Comparison of ENCODE assay signal across 8 cellular contexts in the genomic region with DNA sequence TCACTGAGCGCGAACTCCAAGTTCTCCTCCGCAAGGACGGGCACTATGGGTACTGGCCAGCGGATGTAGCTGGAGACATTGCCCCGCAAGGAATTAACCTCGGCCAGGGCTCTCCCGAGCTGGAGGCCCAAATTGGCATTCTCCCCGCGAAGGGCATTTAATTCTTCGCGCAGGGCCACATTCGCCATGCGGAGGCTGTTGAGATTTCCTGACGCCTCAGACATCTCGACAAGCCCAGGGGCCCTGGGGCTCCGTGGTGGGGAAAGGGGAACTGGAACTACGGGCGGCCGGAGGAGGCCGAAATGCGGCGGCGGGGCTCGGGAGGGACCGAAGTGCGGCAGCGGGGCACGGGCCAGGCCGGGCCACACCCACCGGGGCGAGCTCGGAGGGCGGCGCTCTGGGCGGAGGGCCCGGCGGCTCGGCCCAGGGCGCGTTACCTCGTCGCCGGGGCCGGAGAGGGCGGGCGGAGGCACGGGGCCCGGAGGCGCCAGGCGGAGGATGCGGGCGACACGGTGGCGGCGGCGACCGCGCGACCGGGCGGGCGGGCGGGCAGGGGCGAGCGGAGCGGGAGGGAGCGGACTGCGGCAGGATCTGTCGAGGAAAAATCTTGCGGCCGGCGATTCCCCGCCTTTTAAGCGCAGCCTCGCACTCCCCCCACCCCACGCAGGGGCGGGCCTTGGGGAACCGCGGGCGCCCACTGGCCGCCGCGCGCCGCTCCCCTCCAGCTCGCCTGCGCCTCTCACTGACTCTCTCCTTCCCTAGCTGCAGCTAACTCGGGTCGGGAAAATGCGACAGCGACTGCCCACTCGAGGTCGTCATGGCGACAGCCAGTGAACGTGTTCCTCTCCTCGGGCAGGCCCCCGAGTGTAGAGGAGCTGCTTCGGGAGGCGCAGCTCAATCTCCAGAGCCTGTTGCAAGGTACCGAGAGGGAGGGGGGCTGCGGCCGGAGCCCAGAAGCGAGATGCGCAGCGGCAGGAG. TPM values are rescaled to one million over a fixed set of nuclear protein-coding genes. Genes with fewer than 3 reads are reported as not detected.
DNase-seq lines count a peak whose midpoint lies in the region; ATAC-seq and TF ChIP-seq lines count a peak whose summit lies in the region.

RTL5 (minus strand) TSS at position 599 of the 978 bp plus-strand sequence.

- peaks cover 0 to 26% (median 0%) of the 10 kb centered on the region in 11 experiments; a peak in 3 of 22 replicates for H3K36me3 ChIP-seq in BLaER1 treated with 17β-estradiol and CSF1 and Interleukin-3, amounts not matched to agents 10 nM and 100 nM
- H3K36me3 ChIP-seq in SJSA1 (no peaks in the 10 kb centered on the region), thoracic aorta (no peaks in the 10 kb centered on the region)

- ATAC-seq in GM19468 (IDR thresholded peaks at IDR 0.05; ENCODE audit: extremely low read depth, unreplicated experiment), result peak; percentile 17
- ATAC-seq in activated naive CD8-positive, alpha-beta T cell treated with anti-CD3 and anti-CD28 coated beads, Interleukin-2, amount 10 ng/mL, durations not matched to agents 7 days and 5 days (ENCODE audit: low read depth), result peak; percentile 66
- ATAC-seq in thoracic aorta (ENCODE audit: insufficient number of reproducible peaks, low FRiP score, low read depth), result peak; percentile 72

- H3K9me3 Mint-ChIP-seq in activated naive CD8-positive, alpha-beta T cell treated with anti-CD3 and anti-CD28 coated beads, Interleukin-2, amount 10 ng/mL, durations not matched to agents 7 days and 5 days, result no peaks in the 10 kb centered on the region
- peaks cover 3% of the 10 kb centered on the region for H3K9me3 Mint-ChIP-seq in glutamatergic neuron (ENCODE audit: unreplicated experiment)

- TF ChIP-seq CTCF in glutamatergic neuron (IDR thresholded peaks at IDR 0.05; ENCODE audit: partially characterized antibody, unreplicated experiment) (no peak), thoracic aorta (IDR thresholded peaks at IDR 0.05) (no peak)

- no peak within 1 kb of the TSS for H3K27ac Mint-ChIP-seq in activated naive CD8-positive, alpha-beta T cell treated with anti-CD3 and anti-CD28 coated beads, Interleukin-2, amount 10 ng/mL, durations not matched to agents 7 days and 5 days
- H3K27ac Mint-ChIP-seq in glutamatergic neuron (ENCODE audit: unreplicated experiment), result peak within 1 kb of the TSS; percentile 78

- H3K36me3 Mint-ChIP-seq in activated naive CD8-positive, alpha-beta T cell treated with anti-CD3 and anti-CD28 coated beads, Interleukin-2, amount 10 ng/mL, durations not matched to agents 7 days and 5 days, result no peaks in the 10 kb centered on the region
- H3K36me3 Mint-ChIP-seq in glutamatergic neuron (ENCODE audit: unreplicated experiment), result peaks cover 16% of the 10 kb centered on the region

- H3K27ac ChIP-seq in BLaER1 treated with 17β-estradiol and CSF1 and Interleukin-3, amounts not matched to agents 10 nM and 100 nM, result peak within 1 kb of the TSS in 6 of 11 experiments; percentile 15 to 68 (median 62); a peak in 10 of 22 replicates
- H3K27ac ChIP-seq in SJSA1 (no peak within 1 kb of the TSS), thoracic aorta (peak within 1 kb of the TSS; percentile 50 to 65)

- H4K20me1 ChIP-seq in BLaER1 treated with 17β-estradiol and CSF1 and Interleukin-3, amounts not matched to agents 10 nM and 100 nM, result peaks cover 0 to 65% (median 0%) of the 10 kb centered on the region in 11 experiments; a peak in 10 of 22 replicates

- DNase-seq in LHCN-M2 (ENCODE audit: low read depth), result peak; percentile 86
- peak; percentile 79 to 87 for DNase-seq in SJSA1 (ENCODE audit: low read depth in 1 of 2, low spot score in 2 of 2)
- DNase-seq in activated naive CD8-positive, alpha-beta T cell treated with anti-CD3 and anti-CD28 coated beads, Interleukin-2, amount 10 ng/mL, durations not matched to agents 7 days and 5 days, result no peak
- DNase-seq in glutamatergic neuron, result peak; percentile 80
- DNase-seq in occipital lobe (lab: John Stamatoyannopoulos, UW), result peak; percentile 88
- peak; percentile 67 for DNase-seq in thoracic aorta (ENCODE audit: low spot score)

- POLR2A ChIA-PET in activated naive CD8-positive, alpha-beta T cell treated with anti-CD3 and anti-CD28 coated beads, Interleukin-2, amount 10 ng/mL, durations not matched to agents 7 days and 5 days (lab: Charles Lee), result no interaction called here

- peaks cover 1% of the 10 kb centered on the region for H3K4me1 Mint-ChIP-seq in activated naive CD8-positive, alpha-beta T cell treated with anti-CD3 and anti-CD28 coated beads, Interleukin-2, amount 10 ng/mL, durations not matched to agents 7 days and 5 days
- peaks cover 5% of the 10 kb centered on the region for H3K4me1 Mint-ChIP-seq in glutamatergic neuron (ENCODE audit: low read depth, unreplicated experiment)

- peak within 1 kb of the TSS in 9 of 11 experiments; percentile 33 to 75 (median 57); a peak in 15 of 22 replicates for H3K9ac ChIP-seq in BLaER1 treated with 17β-estradiol and CSF1 and Interleukin-3, amounts not matched to agents 10 nM and 100 nM

- peak within 1 kb of the TSS; percentile 40 to 63 (median 50) for H3K4me3 ChIP-seq in BLaER1 treated with 17β-estradiol and CSF1 and Interleukin-3, amounts not matched to agents 10 nM and 100 nM
- H3K4me3 ChIP-seq in SJSA1 (peak within 1 kb of the TSS; percentile 43), thoracic aorta (peak within 1 kb of the TSS; percentile 78)

- H3K9me3 ChIP-seq in BLaER1 treated with 17β-estradiol and CSF1 and Interleukin-3, amounts not matched to agents 10 nM and 100 nM (replicated peaks in 1 of 11), result peaks cover 0 to 14% (median 0%) of the 10 kb centered on the region in 11 experiments; a peak in 3 of 22 replicates
- H3K9me3 ChIP-seq in SJSA1 (replicated peaks) (no peaks in the 10 kb centered on the region), thoracic aorta (no peaks in the 10 kb centered on the region)

- peaks cover 58% of the 10 kb centered on the region for H3K27me3 Mint-ChIP-seq in activated naive CD8-positive, alpha-beta T cell treated with anti-CD3 and anti-CD28 coated beads, Interleukin-2, amount 10 ng/mL, durations not matched to agents 7 days and 5 days
- H3K27me3 Mint-ChIP-seq in glutamatergic neuron (ENCODE audit: unreplicated experiment), result peaks cover 6% of the 10 kb centered on the region

- H3K27me3 ChIP-seq in BLaER1 treated with 17β-estradiol and CSF1 and Interleukin-3, amounts not matched to agents 10 nM and 100 nM, result peaks cover 53 to 95% (median 78%) of the 10 kb centered on the region in 11 experiments
- no peaks in the 10 kb centered on the region for H3K27me3 ChIP-seq in SJSA1 (replicated peaks)
- H3K27me3 ChIP-seq in thoracic aorta (replicated peaks; ENCODE audit: insufficient read depth), result no peaks in the 10 kb centered on the region

- peak within 1 kb of the TSS; percentile 73 for H3K4me3 Mint-ChIP-seq in activated naive CD8-positive, alpha-beta T cell treated with anti-CD3 and anti-CD28 coated beads, Interleukin-2, amount 10 ng/mL, durations not matched to agents 7 days and 5 days
- peak within 1 kb of the TSS; percentile 85 for H3K4me3 Mint-ChIP-seq in glutamatergic neuron (ENCODE audit: unreplicated experiment)

- H3K4me1 ChIP-seq in BLaER1 treated with 17β-estradiol and CSF1 and Interleukin-3, amounts not matched to agents 10 nM and 100 nM, result peaks cover 0 to 52% (median 35%) of the 10 kb centered on the region in 10 experiments; a peak in 17 of 20 replicates
- H3K4me1 ChIP-seq in SJSA1 (replicated peaks) (peaks cover 3% of the 10 kb centered on the region), thoracic aorta (ENCODE audit: control insufficient read depth in 1 of 2, low read depth in 2 of 2) (peaks cover 0 to 7% of the 10 kb centered on the region in 2 donors)

- H3K4me2 ChIP-seq in BLaER1 treated with 17β-estradiol and CSF1 and Interleukin-3, amounts not matched to agents 10 nM and 100 nM, result peak within 1 kb of the TSS; percentile 57 to 86 (median 68)

RNA-seq across cellular contexts. Expression of gene RTL5, which starts in this region (rescaled TPM):
- total RNA-seq in LHCN-M2 (2014; rRNA removed) (1.3 and 1.7 TPM in 2 replicates), glutamatergic neuron (ENCODE audit: unreplicated experiment) (18.2 TPM), occipital lobe (3.4 TPM), thoracic aorta (10 to 100 TPM in 1 of 2 donors, 1 to 10 TPM in 1; 7.6 to 11.6 TPM)
- polyA plus RNA-seq in LHCN-M2 (2012), result 4.8 TPM
- 1.5 and 1.8 TPM in 2 replicates for total RNA-seq in SJSA1 (2014; rRNA removed; shearing (Covaris generic))
- 1 to 10 TPM; 2.4 to 3.0 TPM for total RNA-seq in activated naive CD8-positive, alpha-beta T cell treated with anti-CD3 and anti-CD28 coated beads, Interleukin-2, amount 10 ng/mL, durations not matched to agents 7 days and 5 days

Comparison
In these comparisons a context has a peak if more than half of its experiments do, and no peak if none do; other contexts are left out.
1. ATAC-seq: peak in every context shown above with its lines; median percentile 72 in thoracic aorta; 66 in activated naive CD8-positive, alpha-beta T cell treated with anti-CD3 and anti-CD28 coated beads, Interleukin-2, amount 10 ng/mL, durations not matched to agents 7 days and 5 days; 17 in GM19468.